Comparison of ENCODE assay signal across 1 cellular context in the genomic region with DNA sequence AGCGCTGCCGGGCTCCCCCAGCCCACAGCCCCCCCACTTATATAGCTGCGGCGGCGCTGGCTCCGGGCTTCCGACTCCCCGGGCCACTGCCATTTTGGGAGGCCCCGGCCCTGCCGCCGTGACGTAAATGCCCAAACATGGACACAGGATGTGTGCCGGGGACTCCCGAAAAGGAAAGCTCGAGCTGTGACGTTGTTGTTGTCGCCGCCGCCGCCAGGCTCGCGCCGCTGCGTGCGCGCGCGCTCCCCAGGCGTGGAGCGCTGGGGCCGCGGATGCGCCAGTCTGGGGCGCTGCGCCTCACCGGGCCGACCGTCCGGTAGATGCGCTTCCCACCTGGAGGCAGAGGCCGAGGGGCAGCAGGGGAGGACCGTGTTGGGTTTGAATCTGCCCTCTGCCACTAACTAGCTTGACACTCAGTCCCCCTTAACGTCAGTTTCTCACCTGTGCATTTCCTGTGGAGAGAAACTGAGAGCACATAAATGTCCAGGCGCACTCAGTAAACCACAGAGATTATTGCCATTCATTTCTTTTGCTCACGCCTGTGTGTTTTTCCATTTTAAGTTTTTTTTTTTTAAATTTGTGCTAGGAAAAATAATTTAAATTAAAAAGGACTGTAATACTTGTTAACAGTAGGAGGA.
TF ChIP-seq lines count a peak whose summit lies in the region.

A gene (minus strand): TSS at position 15 of the 638 bp plus-strand sequence. CDS start 231 bp downstream, outside the sequence.

TF ChIP-seq in WTC11, 78 proteins besides CTCF, POLR2A, EP300 and RAD21 (continued from another document):
- TF ChIP-seq, protein P1, sequence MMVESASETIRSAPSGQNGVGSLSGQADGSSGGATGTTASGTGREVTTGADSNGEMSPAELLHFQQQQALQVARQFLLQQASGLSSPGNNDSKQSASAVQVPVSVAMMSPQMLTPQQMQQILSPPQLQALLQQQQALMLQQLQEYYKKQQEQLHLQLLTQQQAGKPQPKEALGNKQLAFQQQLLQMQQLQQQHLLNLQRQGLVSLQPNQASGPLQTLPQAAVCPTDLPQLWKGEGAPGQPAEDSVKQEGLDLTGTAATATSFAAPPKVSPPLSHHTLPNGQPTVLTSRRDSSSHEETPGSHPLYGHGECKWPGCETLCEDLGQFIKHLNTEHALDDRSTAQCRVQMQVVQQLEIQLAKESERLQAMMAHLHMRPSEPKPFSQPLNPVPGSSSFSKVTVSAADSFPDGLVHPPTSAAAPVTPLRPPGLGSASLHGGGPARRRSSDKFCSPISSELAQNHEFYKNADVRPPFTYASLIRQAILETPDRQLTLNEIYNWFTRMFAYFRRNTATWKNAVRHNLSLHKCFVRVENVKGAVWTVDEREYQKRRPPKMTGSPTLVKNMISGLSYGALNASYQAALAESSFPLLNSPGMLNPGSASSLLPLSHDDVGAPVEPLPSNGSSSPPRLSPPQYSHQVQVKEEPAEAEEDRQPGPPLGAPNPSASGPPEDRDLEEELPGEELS (CRISPR knock-in tag; IDR thresholded peaks at IDR 0.05) = 0 out of 2 replicates have a peak, but pooled peaks have one; percentile 20
- peak; percentile 22; the same call in 1 of the 2 replicates for TF ChIP-seq FOXP1 (CRISPR knock-in tag; IDR thresholded peaks at IDR 0.05; ENCODE audit: borderline replicate concordance)
